26 cellular contexts compared by ENCODE assay signal in genomic region chr7:151240942-151241754, GRCh38. TPM values are rescaled to one million over a fixed set of nuclear protein-coding genes. Genes with fewer than 3 reads are reported as not detected.
DNase-seq lines count a peak whose midpoint lies in the region; ATAC-seq and TF ChIP-seq lines count a peak whose summit lies in the region.
"Had no signal": no experiment of that assay in that cellular context is flagged by ENCODE, and none has a peak within 500 bp of the region (broad histone marks: within the 10 kb centered on the region; RNA-seq: fewer than 3 reads in every experiment).

No MANE protein-coding gene starts in this region.

- intact Hi-C loops in natural killer cell (cut with micrococcal nuclease) (no loop called here), right cardiac atrium (cut with DNase I) (loop anchor here in 2 of 4 donors (5.0 kb wide), 1 partner anchor 61 kb away; no protein-coding TSS in a partner anchor), sigmoid colon (cut with DNase I) (no loop called here)

- H3K4me1 ChIP-seq in right cardiac atrium (ENCODE audit: control insufficient read depth, insufficient read depth, low read length) (peaks cover 1% of the 10 kb centered on the region), sigmoid colon (peaks cover 0 to 32% (median 31%) of the 10 kb centered on the region in 4 donors)

- no peak for ATAC-seq in natural killer cell
- ATAC-seq in natural killer cell treated with Interleukin-12 subunit alpha and Interleukin-12 subunit beta and Interleukin-15 and Interleukin-18, amount 100 ng/mL, for 72 hours, result no peak
- ATAC-seq in right cardiac atrium, result no peak
- ATAC-seq: activated CD4-positive, CD25-positive, alpha-beta regulatory T cell treated with anti-CD3 and anti-CD28 coated beads, Interleukin-2, amount 50 U/mL, for 24 hours had no signal

- H3K36me3 Mint-ChIP-seq in natural killer cell, result no peaks in the 10 kb centered on the region
- peaks cover 4% of the 10 kb centered on the region for H3K36me3 Mint-ChIP-seq in natural killer cell treated with Interleukin-12 subunit alpha and Interleukin-12 subunit beta and Interleukin-15 and Interleukin-18, amount 100 ng/mL, for 72 hours

- WGBS in right cardiac atrium, result 81% methylated on average over 7 of the region's 7 CpGs
- 90 to 93% methylated on average over 7 of the region's 7 CpGs for WGBS in sigmoid colon, 2 donors

- H3K9me3 Mint-ChIP-seq in natural killer cell, result no peaks in the 10 kb centered on the region
- no peaks in the 10 kb centered on the region for H3K9me3 Mint-ChIP-seq in natural killer cell treated with Interleukin-12 subunit alpha and Interleukin-12 subunit beta and Interleukin-15 and Interleukin-18, amount 100 ng/mL, for 72 hours
- H3K9me3 Mint-ChIP-seq: nephron progenitor cell had no signal

- H3K27ac Mint-ChIP-seq in natural killer cell, result no peak overlapping the region
- no peak overlapping the region for H3K27ac Mint-ChIP-seq in natural killer cell treated with Interleukin-12 subunit alpha and Interleukin-12 subunit beta and Interleukin-15 and Interleukin-18, amount 100 ng/mL, for 72 hours

- H3K27ac ChIP-seq in right cardiac atrium (ENCODE audit: low read length) (peak overlapping the region; percentile 19), sigmoid colon (no peak overlapping the region)
- H3K27ac ChIP-seq: tibial artery had no signal

- peak overlapping the region; percentile 40 for H3K4me3 Mint-ChIP-seq in natural killer cell
- H3K4me3 Mint-ChIP-seq in natural killer cell treated with Interleukin-12 subunit alpha and Interleukin-12 subunit beta and Interleukin-15 and Interleukin-18, amount 100 ng/mL, for 72 hours, result no peak overlapping the region
- H3K4me3 Mint-ChIP-seq: nephron progenitor cell had no signal

- TF ChIP-seq CTCF in natural killer cell (IDR thresholded peaks at IDR 0.05) (no peak), sigmoid colon (IDR thresholded peaks at IDR 0.05) (no peak)

- DNase-seq in natural killer cell (no peak), OCI-M1 (lab: John Stamatoyannopoulos, UW) (peak; percentile 12), right cardiac atrium (no peak), sigmoid colon (no peak), cerebellum (ENCODE audit: low spot score) (no peak), SKM-1 (lab: John Stamatoyannopoulos, UW; ENCODE audit: unreplicated experiment) (no peak)
- no peak for DNase-seq in natural killer cell treated with Interleukin-12 subunit alpha and Interleukin-12 subunit beta and Interleukin-15 and Interleukin-18, amount 100 ng/mL, for 72 hours (ENCODE audit: low spot score)
- no peak for DNase-seq in activated CD4-positive, alpha-beta T cell treated with anti-CD3 and anti-CD28 coated beads, Interleukin-2, amount 50 U/mL, for 4 hours
- DNase-seq: activated effector memory CD4-positive, alpha-beta T cell treated with Interleukin-2 at 50 U/mL for 16 hours; central memory CD4-positive, alpha-beta T cell; NCI-H1436; NCI-H2171; NCI-H69; nephron progenitor cell; stimulated activated naive CD4-positive, alpha-beta T cell treated with Interleukin-2 at 50 U/mL for 16 hours; T1000 had no signal

- H3K36me3 ChIP-seq in sigmoid colon, result peaks cover 0 to 64% (median 42%) of the 10 kb centered on the region in 4 donors

- H3K27me3 ChIP-seq in right cardiac atrium (ENCODE audit: control insufficient read depth, insufficient read depth) (no peaks in the 10 kb centered on the region), sigmoid colon (peaks cover 0 to 6% (median 2%) of the 10 kb centered on the region in 3 donors)
- H3K27me3 ChIP-seq: tibial artery had no signal

- H3K9me3 ChIP-seq in right cardiac atrium (ENCODE audit: control insufficient read depth, low read length), result no peaks in the 10 kb centered on the region
- no peaks in the 10 kb centered on the region for H3K9me3 ChIP-seq in sigmoid colon
- H3K9me3 ChIP-seq: tibial artery had no signal

- peaks cover 24 to 35% of the 10 kb centered on the region in 2 donors for H3K4me1 Mint-ChIP-seq in natural killer cell
- peaks cover 18 to 24% of the 10 kb centered on the region in 2 donors for H3K4me1 Mint-ChIP-seq in natural killer cell treated with Interleukin-12 subunit alpha and Interleukin-12 subunit beta and Interleukin-15 and Interleukin-18, amount 100 ng/mL, for 72 hours (ENCODE audit: low read depth in 2 of 2)

- TF ChIP-seq EP300 in sigmoid colon (IDR thresholded peaks at IDR 0.05), result no peak

- no peak for TF ChIP-seq POLR2A in sigmoid colon (IDR thresholded peaks at IDR 0.05)

- peaks cover 0 to 4% of the 10 kb centered on the region in 2 donors for H3K27me3 Mint-ChIP-seq in natural killer cell (ENCODE audit: low read depth in 2 of 2)
- peaks cover 0 to 1% of the 10 kb centered on the region in 2 donors for H3K27me3 Mint-ChIP-seq in natural killer cell treated with Interleukin-12 subunit alpha and Interleukin-12 subunit beta and Interleukin-15 and Interleukin-18, amount 100 ng/mL, for 72 hours

- H3K4me3 ChIP-seq in right cardiac atrium (ENCODE audit: low read length), result no peak overlapping the region
- no peak overlapping the region for H3K4me3 ChIP-seq in sigmoid colon
- H3K4me3 ChIP-seq: tibial artery had no signal

RNA-seq across cellular contexts. Expression of gene SMARCD3, which starts 7.3 kb away (rescaled TPM):
- total RNA-seq in natural killer cell, result 1 to 10 TPM; 3.1 to 8.7 (median 6.5) TPM
- 1 to 10 TPM in 1 of 2 donors, under 1 TPM in 1; 0.93 to 1.2 TPM for total RNA-seq in natural killer cell treated with Interleukin-12 subunit alpha and Interleukin-12 subunit beta and Interleukin-15 and Interleukin-18, amount 100 ng/mL, for 72 hours
- total RNA-seq in right cardiac atrium, result 100 to 1,000 TPM; 149 to 291 (median 238) TPM
- 141 TPM for polyA plus RNA-seq in right cardiac atrium
- 10 to 100 TPM; 38.8 to 63.1 (median 51.6) TPM for total RNA-seq in sigmoid colon
- 10 to 100 TPM in 1 of 3 donors, 1 to 10 TPM in 2; 4.2 to 15.6 (median 9.5) TPM for polyA plus RNA-seq in sigmoid colon
- total RNA-seq in cerebellum, result 76.5 TPM

RNA-seq across cellular contexts. Expression of gene CHPF2, which starts 8.9 kb away (rescaled TPM):
- total RNA-seq in natural killer cell (10 to 100 TPM; 47.0 to 51.6 (median 48.6) TPM), right cardiac atrium (10 to 100 TPM; 22.2 to 35.3 (median 27.0) TPM), sigmoid colon (10 to 100 TPM; 14.3 to 36.3 (median 18.9) TPM), cerebellum (14.2 TPM)
- total RNA-seq in natural killer cell treated with Interleukin-12 subunit alpha and Interleukin-12 subunit beta and Interleukin-15 and Interleukin-18, amount 100 ng/mL, for 72 hours, result 10 to 100 TPM; 54.6 to 67.6 TPM
- polyA plus RNA-seq in right cardiac atrium (15.5 TPM), sigmoid colon (10 to 100 TPM in 1 of 3 donors, 1 to 10 TPM in 2; 5.4 to 27.9 (median 5.5) TPM)

RNA-seq across cellular contexts. Expression of gene ABCF2, which starts 14.1 kb away (rescaled TPM):
- total RNA-seq in natural killer cell, result 10 to 100 TPM; 12.1 to 26.1 (median 17.6) TPM
- total RNA-seq in natural killer cell treated with Interleukin-12 subunit alpha and Interleukin-12 subunit beta and Interleukin-15 and Interleukin-18, amount 100 ng/mL, for 72 hours, result 100 to 1,000 TPM in 1 of 2 donors, 10 to 100 TPM in 1; 68.4 to 118 TPM
- 10 to 100 TPM; 24.6 to 34.5 (median 26.3) TPM for total RNA-seq in right cardiac atrium
- 17.8 TPM for polyA plus RNA-seq in right cardiac atrium
- total RNA-seq in sigmoid colon, result 10 to 100 TPM; 25.8 to 34.6 (median 30.2) TPM
- polyA plus RNA-seq in sigmoid colon, result 10 to 100 TPM; 18.3 to 34.6 (median 19.8) TPM
- total RNA-seq in cerebellum, result 18.9 TPM

RNA-seq across cellular contexts. Expression of gene H2BK1, which starts 30.9 kb away (rescaled TPM):
- total RNA-seq in natural killer cell (1 to 10 TPM in 1 of 3 donors, not detected in 2; 2.5 TPM), right cardiac atrium (not detected), sigmoid colon (not detected), cerebellum (not detected)
- total RNA-seq in natural killer cell treated with Interleukin-12 subunit alpha and Interleukin-12 subunit beta and Interleukin-15 and Interleukin-18, amount 100 ng/mL, for 72 hours, result not detected
- polyA plus RNA-seq in right cardiac atrium (not detected), sigmoid colon (not detected)
- total RNA-seq: activated CD8-positive, alpha-beta memory T cell treated with anti-CD3 and anti-CD28 coated beads for 36 hours; frontal cortex; MCF 10A; mesenteric fat pad; renal cortical epithelial cell; SK-MEL-5 had no signal
- polyA plus RNA-seq: adipose tissue, esophagus had no signal

RNA-seq across cellular contexts. Expression of gene ASB10, which starts 54.1 kb away (rescaled TPM):
- total RNA-seq in natural killer cell (not detected), right cardiac atrium (10 to 100 TPM in 3 of 4 donors, 1 to 10 TPM in 1; 4.5 to 21.0 (median 14.0) TPM), sigmoid colon (not detected), cerebellum (not detected)
- not detected for total RNA-seq in natural killer cell treated with Interleukin-12 subunit alpha and Interleukin-12 subunit beta and Interleukin-15 and Interleukin-18, amount 100 ng/mL, for 72 hours
- polyA plus RNA-seq in right cardiac atrium (14.3 TPM), sigmoid colon (not detected)
- total RNA-seq: activated CD8-positive, alpha-beta memory T cell treated with anti-CD3 and anti-CD28 coated beads for 36 hours; frontal cortex; MCF 10A; mesenteric fat pad; renal cortical epithelial cell; SK-MEL-5 had no signal
- polyA plus RNA-seq: adipose tissue had no signal
